In the genomic region with DNA sequence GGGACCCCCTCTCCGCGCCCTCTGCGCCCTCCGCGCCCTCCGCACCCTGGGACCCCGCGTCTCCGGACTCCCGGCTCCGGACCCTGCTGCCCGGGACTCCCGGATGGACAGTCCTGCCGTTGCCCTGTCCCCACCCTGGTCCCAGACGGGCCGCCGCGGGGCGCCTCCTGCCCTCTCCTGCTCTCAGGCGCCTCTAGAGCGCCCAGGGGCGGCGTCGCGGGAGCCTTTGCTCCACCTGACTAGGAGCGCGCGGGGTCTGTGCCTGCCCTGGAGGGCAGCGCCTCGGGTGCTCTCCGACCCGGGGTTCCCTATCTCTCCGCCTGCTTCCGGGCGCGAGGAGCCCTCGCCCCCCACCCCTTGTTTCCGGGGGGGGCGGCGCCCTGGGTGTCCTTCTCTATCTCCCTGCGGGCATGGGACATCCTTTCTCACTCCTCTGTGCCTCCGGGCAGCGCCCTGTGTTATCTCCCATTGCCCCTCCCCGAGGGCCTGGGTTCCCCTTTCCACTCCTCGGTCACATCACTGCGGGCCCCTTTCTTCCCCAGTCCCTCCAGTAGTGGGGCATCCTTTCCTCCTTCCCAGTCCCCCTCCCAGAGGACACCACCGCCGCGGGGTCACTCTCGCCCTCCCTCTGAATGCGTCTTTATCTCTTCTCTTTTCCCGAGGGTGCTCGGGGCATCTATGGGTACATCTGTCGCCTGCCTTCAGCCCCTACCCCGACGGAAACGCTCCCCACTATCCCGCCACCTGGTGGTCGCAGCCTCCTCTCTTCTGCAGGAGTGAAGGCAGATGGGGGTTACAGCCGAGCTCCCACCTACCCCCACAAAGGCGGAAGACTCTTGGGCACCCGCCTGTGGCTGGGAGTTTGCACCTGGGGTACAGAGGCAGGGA, we compare ENCODE assay signal across 8 cellular contexts. TPM values are rescaled to one million over a fixed set of nuclear protein-coding genes. Genes with fewer than 3 reads are reported as not detected.
DNase-seq lines count a peak whose midpoint lies in the region; ATAC-seq, FAIRE-seq and TF ChIP-seq lines count a peak whose summit lies in the region.

No MANE protein-coding gene starts in this region.

- H3K27ac ChIP-seq in GM12878 (ENCODE audit: control insufficient read depth, insufficient read depth) (peak overlapping the region; percentile 83), mesendoderm (ENCODE audit: low read depth, low read length) (no peak overlapping the region), suprapubic skin (no peak overlapping the region)

- FAIRE-seq in GM12878 (lab: Jason Lieb, UNC), result no peak

- under 1% methylated on average over 53 of the region's 62 CpGs for WGBS in GM12878 (ENCODE audit: insufficient coverage, insufficient replicate concordance, low lambda C conversion rate, missing lambda C conversion rate)
- no CpG with 5 or more reads among the region's 62 CpGs for WGBS in mesendoderm (ENCODE audit: extremely low coverage, insufficient coverage, low lambda C conversion rate)
- 4% methylated on average over 15 of the region's 62 CpGs for WGBS in suprapubic skin

- H3K9ac ChIP-seq in ES-I3 (ENCODE audit: low read depth, low read length), result peak overlapping the region; percentile 61; the same call in 1 of the 2 replicates
- peak overlapping the region; percentile 90 for H3K9ac ChIP-seq in GM12878 (ENCODE audit: control insufficient read depth, insufficient read depth, low read length)
- H3K9ac ChIP-seq in mesendoderm (ENCODE audit: low read length), result no peak overlapping the region

- H2BK5ac ChIP-seq in mesendoderm (ENCODE audit: low read length), result no peak overlapping the region

- H3K79me1 ChIP-seq in mesendoderm (ENCODE audit: low read length), result no peaks in the 10 kb centered on the region

- H3K36me3 ChIP-seq in ES-I3 (ENCODE audit: insufficient read depth, low read length) (no peaks in the 10 kb centered on the region), GM12878 (ENCODE audit: control insufficient read depth in 2 of 2, insufficient read depth in 2 of 2, low read length in 1 of 2) (peaks cover 0 to 5% of the 10 kb centered on the region in 2 experiments; a peak in 2 of 4 replicates), mesendoderm (ENCODE audit: control insufficient read depth, insufficient read depth, low read length) (no peaks in the 10 kb centered on the region), suprapubic skin (no peaks in the 10 kb centered on the region)

- H3K9me3 ChIP-seq in ES-I3 (ENCODE audit: control insufficient read depth, insufficient read depth, low read length) (no peaks in the 10 kb centered on the region), GM12878 (replicated peaks; ENCODE audit: control insufficient read depth, insufficient read depth, low read length) (no peaks in the 10 kb centered on the region; the same call in 2 of the 3 replicates), suprapubic skin (no peaks in the 10 kb centered on the region)

- no peak overlapping the region for H2BK15ac ChIP-seq in mesendoderm (replicated peaks; ENCODE audit: low read depth)

- H4K8ac ChIP-seq in mesendoderm (ENCODE audit: low read depth, low read length), result no peak overlapping the region

- peaks cover 55% of the 10 kb centered on the region for H3K79me2 ChIP-seq in GM12878 (ENCODE audit: control insufficient read depth, insufficient read depth, low read length)
- H3K79me2 ChIP-seq in mesendoderm (ENCODE audit: control insufficient read depth, insufficient read depth, low read length), result no peaks in the 10 kb centered on the region

- in situ Hi-C loops in GM12878 (cut with MboI), result no loop called here

- H3K4me1 ChIP-seq in ES-I3 (ENCODE audit: insufficient read depth, low read length) (peaks cover 5% of the 10 kb centered on the region; the same call in 1 of the 2 replicates), GM12878 (ENCODE audit: control insufficient read depth, insufficient read depth, low read length) (peaks cover 18% of the 10 kb centered on the region), mesendoderm (ENCODE audit: control insufficient read depth, low read depth, low read length) (no peaks in the 10 kb centered on the region), suprapubic skin (peaks cover 16% of the 10 kb centered on the region)

- TF ChIP-seq CTCF in GM12878 (IDR thresholded peaks at IDR 0.05 in 2 of 3, conservative IDR thresholded peaks at IDR 0.05 in 1 of 3; ENCODE audit: control insufficient read depth in 2 of 3, extremely low read depth in 1 of 3, insufficient read depth in 1 of 3, low read depth in 3 of 3, low read length in 3 of 3) (peak; percentile 51 to 63 (median 52)), suprapubic skin (IDR thresholded peaks at IDR 0.05) (no peak)

- RAD21 ChIA-PET in GM12878 (lab: Charles Lee; ENCODE audit: unreplicated experiment), result interaction anchor here (0.7 to 7.5 kb wide), 15 partner anchors 10 to 179 kb away, joined by 3 to 177 read pairs (median 6); no protein-coding TSS in a partner anchor

- no peak overlapping the region for H4K5ac ChIP-seq in mesendoderm (ENCODE audit: low read length)

- no peak overlapping the region for H3K56ac ChIP-seq in mesendoderm (ENCODE audit: low read length)

- no TSS peak for BruUV-seq in GM12878 (replicated peaks; lab: Mats Ljungman, UMichigan)

- TF ChIP-seq EP300 in GM12878 (IDR thresholded peaks at IDR 0.05; ENCODE audit: borderline replicate concordance in 1 of 2, control insufficient read depth in 1 of 2, low read depth in 2 of 2, low read length in 2 of 2) (no peak), suprapubic skin (IDR thresholded peaks at IDR 0.05) (no peak)

- H3K18ac ChIP-seq in mesendoderm (ENCODE audit: low read length), result no peak overlapping the region

- peak overlapping the region; percentile 97 for H3K4me3 ChIP-seq in GM12878
- H3K4me3 ChIP-seq in mesendoderm (ENCODE audit: low read length), result no peak overlapping the region
- H3K4me3 ChIP-seq in suprapubic skin, result peak overlapping the region; percentile 46

- peak; percentile 21 for DNase-seq in HEK293T (ENCODE audit: extremely low spot score)
- peak; percentile 47 for DNase-seq in T follicular helper cell (ENCODE audit: low read depth)
- DNase-seq in GM12878 (ENCODE audit: low read depth, low spot score), result no peak
- DNase-seq in mesendoderm, result peak; percentile 13
- DNase-seq in suprapubic skin (ENCODE audit: low spot score in 2 of 2), result peak; percentile 62 to 81
- DNase-seq in NCI-H2196 (lab: John Stamatoyannopoulos, UW; ENCODE audit: unreplicated experiment), result no peak
- DNase-seq in islet precursor cell, result no peak

- CTCF ChIA-PET in HEK293T (lab: Yijun Ruan, JAX), result interaction anchor here (0.9 kb wide), 1 partner anchor 33 kb away, joined by 3 read pairs; no protein-coding TSS in a partner anchor
- CTCF ChIA-PET in GM12878 (lab: Yijun Ruan, JAX), result interaction anchor here (0.6 to 7.5 kb wide), 9 partner anchors 9 to 173 kb away, joined by 3 to 134 read pairs (median 9); no protein-coding TSS in a partner anchor

- POLR2A ChIA-PET in HEK293T (lab: Yijun Ruan, JAX), result interaction anchor here (0.6 kb wide), 1 partner anchor 29 kb away, joined by 3 read pairs; no protein-coding TSS in a partner anchor
- POLR2A ChIA-PET in GM12878 (lab: Charles Lee), result interaction anchor here (0.6 to 2.1 kb wide), 6 partner anchors 9 to 181 kb away, joined by 3 to 12 read pairs (median 6); no protein-coding TSS in a partner anchor

- peak; percentile 46 for ATAC-seq in GM12878

- H2AFZ ChIP-seq in GM12878 (ENCODE audit: control insufficient read depth, low read depth, low read length), result peak overlapping the region; percentile 25

- no peak overlapping the region for H3K4ac ChIP-seq in mesendoderm (ENCODE audit: low read depth, low read length)

- intact Hi-C loops in GM12878 (cut with micrococcal nuclease; ENCODE audit: unreplicated experiment), result loop anchor here (1.0 to 5.0 kb wide), 2 partner anchors 178 to 189 kb away; no protein-coding TSS in a partner anchor

- TF ChIP-seq RAD21 in GM12878 (IDR thresholded peaks at IDR 0.05; ENCODE audit: insufficient read depth, low read depth, low read length), result peak; percentile 61

- no peak overlapping the region for H2BK120ac ChIP-seq in mesendoderm (ENCODE audit: low read depth, low read length)

- SMC1A ChIA-PET in GM12878 (lab: Charles Lee; ENCODE audit: uncharacterized antibody, unreplicated experiment), result interaction anchor here (0.7 to 11.3 kb wide), 7 partner anchors 10 to 176 kb away, joined by 3 to 466 read pairs (median 48); no protein-coding TSS in a partner anchor

- no peaks in the 10 kb centered on the region for H3K27me3 ChIP-seq in GM12878 (replicated peaks in 1 of 2; ENCODE audit: control insufficient read depth in 2 of 2, insufficient read depth in 2 of 2, low read length in 1 of 2)
- H3K27me3 ChIP-seq in mesendoderm (ENCODE audit: insufficient read depth, low read length, poor library complexity), result peaks cover 33% of the 10 kb centered on the region
- H3K27me3 ChIP-seq in suprapubic skin, result peaks cover 48% of the 10 kb centered on the region

- H4K20me1 ChIP-seq in GM12878 (ENCODE audit: control insufficient read depth, insufficient read depth), result no peaks in the 10 kb centered on the region

- peak; percentile 32; the same call in 1 of the 2 replicates for TF ChIP-seq POLR2A in GM12878 (IDR thresholded peaks at IDR 0.05; ENCODE audit: low read depth, low read length)
- no peak for TF ChIP-seq POLR2A in suprapubic skin (IDR thresholded peaks at IDR 0.05)

- no peak overlapping the region for H2AK5ac ChIP-seq in mesendoderm (ENCODE audit: low read length)

- H3K4me2 ChIP-seq in GM12878 (ENCODE audit: control insufficient read depth, insufficient read depth) (peak overlapping the region; percentile 99), mesendoderm (ENCODE audit: low read length) (no peak overlapping the region)

- no peak overlapping the region for H3K23ac ChIP-seq in mesendoderm (ENCODE audit: low read length)

TF ChIP-seq in GM12878, 131 proteins besides CTCF, POLR2A, EP300 and RAD21 (continues in another document):
- TF ChIP-seq SREBF1 (IDR thresholded peaks at IDR 0.05; ENCODE audit: low read length), result no peak

RNA-seq across cellular contexts. Expression of a gene that starts 0.9 kb away (rescaled TPM):
- 650 and 657 TPM in 2 replicates for total RNA-seq in GM12878 (2013; cell fraction: nucleolus; rRNA removed)
- total RNA-seq in GM12878 (2014; rRNA removed) (106 and 118 TPM in 2 replicates), GM12878 (2014; rRNA removed; fragmentation: Illumina TruSeq; extraction: Trizol) (117 and 119 TPM in 2 replicates), GM12878 (2021) (148 and 158 TPM in 2 replicates), suprapubic skin (10 to 100 TPM in 2 of 4 donors, 1 to 10 TPM in 2; 7.7 to 40.0 (median 12.2) TPM)
- polyA plus RNA-seq in GM12878 (2011; ENCODE audit: low read depth), result 86.6 TPM
- polyA plus RNA-seq in GM12878 (2011; rRNA removed) (134 and 135 TPM in 2 replicates), GM12878 (2014; fragmentation: Illumina TruSeq; extraction: Trizol) (121 and 128 TPM in 2 replicates), GM12878 (2014; fragmentation: Nextera tagmentation; extraction: Ambion mirVana) (10 to 100 TPM; 42.4 to 60.2 TPM), GM12878 (2014; rRNA removed) (85.3 and 88.3 TPM in 2 replicates), GM12878 (2016; fragmentation: Nextera tagmentation; extraction: Ambion mirVana) (10 to 100 TPM; 21.4 to 22.3 TPM)
- 105 and 107 TPM in 2 replicates for polyA plus RNA-seq in GM12878 (2011; cell fraction: cytosol; rRNA removed)
- polyA plus RNA-seq in GM12878 (2011; cell fraction: nucleus; rRNA removed), result 96.5 and 127 TPM in 2 replicates
- polyA plus RNA-seq in GM12878 (2012), result 126 and 129 TPM in 2 replicates
- polyA minus RNA-seq in GM12878 (2011; rRNA and poly(A)+ RNA removed), result 463 and 485 TPM in 2 replicates
- polyA minus RNA-seq in GM12878 (2011; cell fraction: cytosol; rRNA and poly(A)+ RNA removed), result 91.7 and 117 TPM in 2 replicates
- polyA minus RNA-seq in GM12878 (2011; cell fraction: nucleus; rRNA and poly(A)+ RNA removed), result 99.0 and 165 TPM in 2 replicates
- polyA plus RNA-seq in mesendoderm (2013, experiment 1 of 2), result 0.79 TPM
- polyA plus RNA-seq in mesendoderm (2013, experiment 2 of 2), result 0.69 TPM

Comparison
In these comparisons a context has a peak if more than half of its experiments do, and no peak if none do; other contexts are left out.
1. DNase-seq: peak in HEK293T (single experiment), T follicular helper cell (single experiment), mesendoderm (single experiment) and suprapubic skin (2 of 2); none in GM12878 (single experiment), NCI-H2196 (single experiment) and islet precursor cell (single experiment).
2. CTCF ChIP-seq: peak in GM12878 (3 of 3); none in suprapubic skin (0 of 2).